Comparison of ENCODE assay signal across 9 cellular contexts in genomic region chr19:51097166-51097736, GRCh38. TPM values are rescaled to one million over a fixed set of nuclear protein-coding genes. Genes with fewer than 3 reads are reported as not detected.
DNase-seq lines count a peak whose midpoint lies in the region; ATAC-seq and TF ChIP-seq lines count a peak whose summit lies in the region.
"Had no signal": no experiment of that assay in that cellular context is flagged by ENCODE, and none has a peak within 500 bp of the region (broad histone marks: within the 10 kb centered on the region; RNA-seq: fewer than 3 reads in every experiment).

No MANE protein-coding gene starts in this region.

- intact Hi-C loops in tibial artery (cut with DNase I; ENCODE audit: low total_unique reads) = no loop called here

- H3K4me1 ChIP-seq in tibial artery = no peaks in the 10 kb centered on the region

- peak; percentile 58 for DNase-seq in Ammon's horn (ENCODE audit: low spot score)
- peak; percentile 91 for DNase-seq in H7
- DNase-seq in OCI-M2 (lab: John Stamatoyannopoulos, UW; ENCODE audit: unreplicated experiment) = peak; percentile 31
- peak; percentile 54 for DNase-seq in activated T-helper 1 cell treated with Interleukin-2 at 50 U/mL for 16 hours (ENCODE audit: low read depth)
- peak; percentile 65 for DNase-seq in fibroblast of pulmonary artery (ENCODE audit: low read depth)
- DNase-seq in omental fat pad (ENCODE audit: low spot score) = peak; percentile 54
- DNase-seq in tibial artery = no peak

- H3K27ac ChIP-seq in tibial artery = no peak overlapping the region

- peaks cover 2% of the 10 kb centered on the region; the same call in 1 of the 2 replicates for H3K36me3 ChIP-seq in H7 (replicated peaks; ENCODE audit: control insufficient read depth, insufficient read depth, low read length)
- peaks cover 0 to 38% (median 24%) of the 10 kb centered on the region in 3 donors for H3K36me3 ChIP-seq in tibial artery

- no peaks in the 10 kb centered on the region for H3K9me3 ChIP-seq in tibial artery

- H3K27me3 ChIP-seq in H7 (ENCODE audit: control insufficient read depth, insufficient read depth, low read length) = no peaks in the 10 kb centered on the region
- H3K27me3 ChIP-seq in tibial artery = no peaks in the 10 kb centered on the region

- ATAC-seq in omental fat pad (ENCODE audit: low FRiP score) = peak; percentile 35
- ATAC-seq in HG02623 (IDR thresholded peaks at IDR 0.05; ENCODE audit: unreplicated experiment) = no peak

- TF ChIP-seq CTCF in fibroblast of pulmonary artery (IDR thresholded peaks at IDR 0.05; ENCODE audit: low read length, missing control alignments) (peak; percentile 67), omental fat pad (IDR thresholded peaks at IDR 0.05) (peak in 1 of 3 donors; percentile 8), tibial artery (IDR thresholded peaks at IDR 0.05) (peak; percentile 35 to 52)

- H3K4me3 ChIP-seq in H7 (ENCODE audit: insufficient read depth, low read depth, low read length) (no peak overlapping the region), fibroblast of pulmonary artery (replicated peaks; ENCODE audit: low read depth, low read length) (no peak overlapping the region), tibial artery (no peak overlapping the region)

RNA-seq across cellular contexts. Expression of gene CTU1, which starts 11.0 kb away (rescaled TPM):
- total RNA-seq in H7 (2014; rRNA removed; shearing (Covaris generic)) = 12.9 and 15.3 TPM in 2 replicates
- 10 to 100 TPM in 2 of 4 donors, 1 to 10 TPM in 2; 7.1 to 14.2 (median 9.5) TPM for total RNA-seq in omental fat pad

RNA-seq across cellular contexts. Expression of gene KLK14, which starts 14.6 kb away (rescaled TPM):
- not detected in 2 replicates for total RNA-seq in H7 (2014; rRNA removed; shearing (Covaris generic))
- total RNA-seq in omental fat pad = not detected
- total RNA-seq: subcutaneous adipose tissue had no signal

RNA-seq across cellular contexts. Expression of gene SIGLEC9, which starts 27.5 kb away (rescaled TPM):
- not detected in 2 replicates for total RNA-seq in H7 (2014; rRNA removed; shearing (Covaris generic))
- total RNA-seq in omental fat pad = 10 to 100 TPM in 3 of 4 donors, 1 to 10 TPM in 1; 3.5 to 25.0 (median 20.4) TPM

RNA-seq across cellular contexts. Expression of gene KLK13, which starts 32.4 kb away (rescaled TPM):
- total RNA-seq in H7 (2014; rRNA removed; shearing (Covaris generic)) = 2.0 and 3.0 TPM in 2 replicates
- not detected for total RNA-seq in omental fat pad
- total RNA-seq: subcutaneous adipose tissue had no signal

RNA-seq across cellular contexts. Expression of gene SIGLEC7, which starts 44.9 kb away (rescaled TPM):
- total RNA-seq in H7 (2014; rRNA removed; shearing (Covaris generic)) = not detected in 2 replicates
- 10 to 100 TPM in 1 of 4 donors, 1 to 10 TPM in 3; 1.9 to 10.7 (median 6.3) TPM for total RNA-seq in omental fat pad

Comparison
In these comparisons a context has a peak if more than half of its experiments do, and no peak if none do; other contexts are left out.
1. DNase-seq: peak in Ammon's horn (single experiment), H7 (single experiment), OCI-M2 (single experiment), activated T-helper 1 cell treated with Interleukin-2 at 50 U/mL for 16 hours (single experiment), fibroblast of pulmonary artery (single experiment) and omental fat pad (single experiment); none in tibial artery (0 of 2).